ENCODE assay signal across 16 cellular contexts in genomic region chr2:230968314-230968713, GRCh38. TPM values are rescaled to one million over a fixed set of nuclear protein-coding genes. Genes with fewer than 3 reads are reported as not detected.
"Had no signal": no experiment of that assay in that cellular context is flagged by ENCODE, and none has a peak within 500 bp of the region (broad histone marks: within the 10 kb centered on the region; RNA-seq: fewer than 3 reads in every experiment).

No MANE protein-coding gene starts in this region.

RNA-seq across cellular contexts. Expression of gene SPATA3, which starts 27.6 kb away (rescaled TPM):
- total RNA-seq: activated B cell treated with CpG ODN at 0.5 μM for 24 hours; activated CD4-positive, alpha-beta T cell treated with anti-CD3 and anti-CD28 coated beads, Interleukin-2, amount 10 ng/mL, durations not matched to agents 24 days and 14 days; activated naive CD4-positive, alpha-beta T cell treated with anti-CD3 and anti-CD28 coated beads for 36 hours; activated naive CD8-positive, alpha-beta T cell treated with anti-CD3 and anti-CD28 coated beads for 36 hours; activated T-cell treated with anti-CD3 and anti-CD28 coated beads, Interleukin-2, amount 50 U/mL, for 4 hours; activated T-helper 1 cell treated with anti-CD3 and anti-CD28 coated beads, Interleukin-12 subunit alpha, Interleukin-12 subunit beta, Interleukin-2, Interleukin-4 antibody, amounts not matched to agents 30 ng/mL and 10 ng/mL and 1 ng/mL, durations not matched to agents 14 hours and 24 hours and 36 hours; activated T-helper 2 cell treated with anti-CD3 and anti-CD28 coated beads, Interferon-gamma antibody, Interleukin-2, Interleukin-4, amounts not matched to agents 10 μg/mL and 5 μg/mL and 100 μg/mL, durations not matched to agents 14 hours and 24 hours and 36 hours; adrenal gland; aorta; astrocyte; body of pancreas; breast epithelium; cardiac septum; cerebellum; T-cell; T-helper 1 cell treated with Interleukin-12 subunit alpha and Interleukin-12 subunit beta and Interleukin-4 antibody, amounts not matched to agents 30 ng/mL and 1 ng/mL, for 36 hours had no signal
- polyA plus RNA-seq: adrenal gland, aorta had no signal

RNA-seq across cellular contexts. Expression of gene GPR55, which starts 43.3 kb away (rescaled TPM):
- total RNA-seq: astrocyte, body of pancreas, cardiac septum, cerebellum had no signal
- polyA plus RNA-seq: aorta had no signal
